1 cellular context compared by ENCODE assay signal in genomic region chr18:70146174-70146573, GRCh38.
TF ChIP-seq lines count a peak whose summit lies in the region.

No MANE protein-coding gene starts in this region.

TF ChIP-seq in HepG2, 621 proteins besides CTCF, POLR2A, EP300 and RAD21 (continued from another document):
- TF ChIP-seq TFAP4 (IDR thresholded peaks at IDR 0.05; ENCODE audit: borderline replicate concordance, low read depth) = peak; percentile 63; the same call in 1 of the 2 replicates
- TF ChIP-seq EHMT2 (IDR thresholded peaks at IDR 0.05; ENCODE audit: borderline replicate concordance, low read depth, low read length) = 0 out of 2 replicates have a peak, but pooled peaks have one; percentile 35
- no peak for TF ChIP-seq SMARCC2 (IDR thresholded peaks at IDR 0.05)
- TF ChIP-seq ZNF20 (CRISPR knock-in tag; IDR thresholded peaks at IDR 0.05) = no peak
- peak; percentile 45; the same call in 1 of the 2 replicates for TF ChIP-seq PPARG (CRISPR knock-in tag; conservative IDR thresholded peaks at IDR 0.05)
- peak; percentile 82 for TF ChIP-seq ARID5B (CRISPR knock-in tag; IDR thresholded peaks at IDR 0.05)
- no peak for TF ChIP-seq ZNF580 (CRISPR knock-in tag; IDR thresholded peaks at IDR 0.05; ENCODE audit: borderline replicate concordance, low read depth)
- no peak for TF ChIP-seq ZNF382 (CRISPR knock-in tag; IDR thresholded peaks at IDR 0.05; ENCODE audit: borderline replicate concordance)
- TF ChIP-seq ZNF678 (CRISPR knock-in tag; IDR thresholded peaks at IDR 0.05) = no peak
- no peak for TF ChIP-seq PHF8 (CRISPR knock-in tag; IDR thresholded peaks at IDR 0.05)
- TF ChIP-seq FOXP1 (IDR thresholded peaks at IDR 0.05) = no peak
- TF ChIP-seq FOXP1 (CRISPR knock-in tag; IDR thresholded peaks at IDR 0.05) = peak; percentile 38; the same call in 1 of the 2 replicates
- TF ChIP-seq NR2F2 (IDR thresholded peaks at IDR 0.05; ENCODE audit: borderline replicate concordance, low read depth) = peak; percentile 98
- TF ChIP-seq CBFB (CRISPR knock-in tag; IDR thresholded peaks at IDR 0.05) = peak; percentile 89
- TF ChIP-seq CBX2 (IDR thresholded peaks at IDR 0.05; ENCODE audit: low read depth, low read length) = no peak
- TF ChIP-seq CBX2 (CRISPR knock-in tag; IDR thresholded peaks at IDR 0.05; ENCODE audit: low read depth) = no peak
- 0 out of 2 replicates have a peak, but pooled peaks have one; percentile 27 for TF ChIP-seq RARA (CRISPR knock-in tag; IDR thresholded peaks at IDR 0.05)
- no peak for TF ChIP-seq ZSCAN22 (CRISPR knock-in tag; IDR thresholded peaks at IDR 0.05)
- TF ChIP-seq GATAD2A (CRISPR knock-in tag; IDR thresholded peaks at IDR 0.05) = peak; percentile 39; the same call in 1 of the 2 replicates
- peak; percentile 38; the same call in 1 of the 2 replicates for TF ChIP-seq ISL2 (CRISPR knock-in tag; IDR thresholded peaks at IDR 0.05)
- TF ChIP-seq SOX13 (IDR thresholded peaks at IDR 0.05) = peak; percentile 83
- peak in 1 of 2 experiments; percentile 97; a peak in 2 of 4 replicates for TF ChIP-seq SOX13 (CRISPR knock-in tag; conservative IDR thresholded peaks at IDR 0.05 in 1 of 2, IDR thresholded peaks at IDR 0.05 in 1 of 2)
- TF ChIP-seq FOXJ3 (CRISPR knock-in tag; IDR thresholded peaks at IDR 0.05; ENCODE audit: borderline replicate concordance) = peak; percentile 49; the same call in 1 of the 2 replicates
- peak; percentile 23; the same call in 1 of the 2 replicates for TF ChIP-seq CREM (IDR thresholded peaks at IDR 0.05)
- TF ChIP-seq CREM (CRISPR knock-in tag; IDR thresholded peaks at IDR 0.05) = no peak
- 0 out of 2 replicates have a peak, but pooled peaks have one; percentile 26 for TF ChIP-seq PITX1 (CRISPR knock-in tag; IDR thresholded peaks at IDR 0.05)
- no peak for TF ChIP-seq FOXA1 (IDR thresholded peaks at IDR 0.05)
- peak; percentile 72 for TF ChIP-seq FOXA1 (CRISPR knock-in tag; IDR thresholded peaks at IDR 0.05)
- peak; percentile 46 for TF ChIP-seq HNF4G (IDR thresholded peaks at IDR 0.05; ENCODE audit: borderline replicate concordance, low read depth, low read length)
- TF ChIP-seq HNF4G (CRISPR knock-in tag; IDR thresholded peaks at IDR 0.05; ENCODE audit: borderline replicate concordance, low read depth) = no peak
- TF ChIP-seq ZNF782 (CRISPR knock-in tag; IDR thresholded peaks at IDR 0.05; ENCODE audit: borderline replicate concordance) = no peak
- no peak for TF ChIP-seq POGK (CRISPR knock-in tag; conservative IDR thresholded peaks at IDR 0.05)
- TF ChIP-seq ASH2L (IDR thresholded peaks at IDR 0.05; ENCODE audit: insufficient read length, low read depth, low read length) = peak; percentile 40
- peak; percentile 49 for TF ChIP-seq HNF4A (CRISPR knock-in tag; IDR thresholded peaks at IDR 0.05)
- peak; percentile 97 for TF ChIP-seq NR2F6 (IDR thresholded peaks at IDR 0.05)
- TF ChIP-seq NR2F6 (CRISPR knock-in tag; IDR thresholded peaks at IDR 0.05) = peak; percentile 77
- peak; percentile 76 to 89; a peak in 3 of 4 replicates for TF ChIP-seq NR2F1 (CRISPR knock-in tag; IDR thresholded peaks at IDR 0.05)
- TF ChIP-seq SOX5 (CRISPR knock-in tag; IDR thresholded peaks at IDR 0.05; ENCODE audit: borderline replicate concordance) = peak; percentile 87
- TF ChIP-seq ZNF609 (CRISPR knock-in tag; IDR thresholded peaks at IDR 0.05; ENCODE audit: borderline replicate concordance) = peak; percentile 46; the same call in 1 of the 2 replicates
- peak; percentile 60 for TF ChIP-seq FOXA3 (CRISPR knock-in tag; IDR thresholded peaks at IDR 0.05)
- peak; percentile 79 for TF ChIP-seq BCL6 (CRISPR knock-in tag; IDR thresholded peaks at IDR 0.05)
- 0 out of 2 replicates have a peak, but pooled peaks have one; percentile 15 for TF ChIP-seq MIXL1 (CRISPR knock-in tag; IDR thresholded peaks at IDR 0.05)
- peak; percentile 62; the same call in 1 of the 2 replicates for TF ChIP-seq HMG20A (CRISPR knock-in tag; IDR thresholded peaks at IDR 0.05; ENCODE audit: borderline replicate concordance)
- no peak for TF ChIP-seq SOX6 (IDR thresholded peaks at IDR 0.05)
- TF ChIP-seq SOX6 (CRISPR knock-in tag; IDR thresholded peaks at IDR 0.05) = peak; percentile 91
- peak; percentile 84 for TF ChIP-seq HHEX (CRISPR knock-in tag; IDR thresholded peaks at IDR 0.05)
- TF ChIP-seq ZC3H4 (CRISPR knock-in tag; IDR thresholded peaks at IDR 0.05; ENCODE audit: borderline replicate concordance) = no peak
- peak; percentile 42; the same call in 1 of the 2 replicates for TF ChIP-seq FOXP4 (CRISPR knock-in tag; IDR thresholded peaks at IDR 0.05)
- peak; percentile 43; the same call in 1 of the 2 replicates for TF ChIP-seq PATZ1 (CRISPR knock-in tag; IDR thresholded peaks at IDR 0.05)
TF ChIP-seq in HepG2: peak in this region for 33.
